In the genomic region with DNA sequence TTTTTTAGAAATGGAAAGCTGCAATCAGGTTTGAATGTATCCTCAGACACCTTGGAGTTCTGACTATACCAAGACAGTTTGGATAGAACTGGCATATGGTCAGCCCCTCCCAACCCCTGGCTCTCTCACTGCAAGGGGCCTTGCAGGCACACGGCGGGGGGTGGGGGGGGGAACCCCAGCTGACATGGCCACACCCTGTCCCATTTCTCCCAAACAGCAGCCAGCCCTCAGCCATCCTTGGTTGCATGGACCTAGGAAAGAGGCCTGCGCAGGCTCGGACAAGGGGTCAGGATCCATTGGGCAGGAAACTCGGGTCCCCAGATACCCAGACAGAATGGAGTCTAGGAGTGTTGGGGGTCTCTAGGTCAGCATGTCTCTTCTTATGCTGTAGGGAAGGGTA, we compare ENCODE assay signal across 8 cellular contexts. TPM values are rescaled to one million over a fixed set of nuclear protein-coding genes. Genes with fewer than 3 reads are reported as not detected.
DNase-seq lines count a peak whose midpoint lies in the region; ATAC-seq, FAIRE-seq and TF ChIP-seq lines count a peak whose summit lies in the region.

No MANE protein-coding gene starts in this region.

- no peaks in the 10 kb centered on the region for H3K27me3 ChIP-seq in left ventricle myocardium inferior (ENCODE audit: low read depth)
- peaks cover 0 to 16% of the 10 kb centered on the region in 2 experiments for H3K27me3 ChIP-seq in mesenchymal stem cell (ENCODE audit: control insufficient read depth in 1 of 2, insufficient read depth in 1 of 2, low read length in 2 of 2)

- H3K36me3 Mint-ChIP-seq in activated B cell treated with CpG ODN at 0.5 μM for 24 hours (ENCODE audit: low read depth) (no peaks in the 10 kb centered on the region), type B pancreatic cell (no peaks in the 10 kb centered on the region)
- H3K36me3 Mint-ChIP-seq in activated T-helper 1 cell treated with anti-CD3 and anti-CD28 coated beads, Interleukin-12 subunit alpha, Interleukin-12 subunit beta, Interleukin-2, Interleukin-4 antibody, amounts not matched to agents 30 ng/mL and 10 ng/mL and 1 ng/mL, durations not matched to agents 14 hours and 24 hours and 36 hours (ENCODE audit: low read depth): no peaks in the 10 kb centered on the region

- H3K23ac ChIP-seq in mesenchymal stem cell (ENCODE audit: low read length in 2 of 2): no peak overlapping the region

- 76% methylated on average over 5 of the region's 5 CpGs for WGBS in mesenchymal stem cell

- peak overlapping the region; percentile 68 for H3K9ac ChIP-seq in mesenchymal stem cell (ENCODE audit: low read length)

- ATAC-seq in left ventricle myocardium superior: no peak
- ATAC-seq in activated B cell treated with CpG ODN at 0.5 μM for 24 hours (ENCODE audit: low read depth): no peak
- no peak for ATAC-seq in GM18511 (IDR thresholded peaks at IDR 0.05; ENCODE audit: unreplicated experiment)

- H3K4me1 Mint-ChIP-seq in activated B cell treated with CpG ODN at 0.5 μM for 24 hours (peaks cover 9% of the 10 kb centered on the region), type B pancreatic cell (ENCODE audit: unreplicated experiment) (peaks cover 6% of the 10 kb centered on the region)
- peaks cover 5% of the 10 kb centered on the region for H3K4me1 Mint-ChIP-seq in activated T-helper 1 cell treated with anti-CD3 and anti-CD28 coated beads, Interleukin-12 subunit alpha, Interleukin-12 subunit beta, Interleukin-2, Interleukin-4 antibody, amounts not matched to agents 30 ng/mL and 10 ng/mL and 1 ng/mL, durations not matched to agents 14 hours and 24 hours and 36 hours (ENCODE audit: low read depth)

- no peak for TF ChIP-seq CTCF in left ventricle myocardium inferior (IDR thresholded peaks at IDR 0.05; ENCODE audit: borderline replicate concordance)
- no peak for TF ChIP-seq CTCF in activated B cell treated with CpG ODN at 0.5 μM for 24 hours (IDR thresholded peaks at IDR 0.05)
- TF ChIP-seq CTCF in type B pancreatic cell (conservative IDR thresholded peaks at IDR 0.05): no peak
- no peak for TF ChIP-seq CTCF in D721Med (IDR thresholded peaks at IDR 0.05; ENCODE audit: insufficient read depth, missing control alignments)

- H2BK12ac ChIP-seq in mesenchymal stem cell (ENCODE audit: low read length in 2 of 2): peak overlapping the region in 1 of 2 experiments; percentile 16

- H3K79me1 ChIP-seq in mesenchymal stem cell (replicated peaks; ENCODE audit: low read length, poor library complexity, severe bottlenecking): no peaks in the 10 kb centered on the region

- CTCF ChIA-PET in activated B cell treated with CpG ODN at 0.5 μM for 24 hours (lab: Charles Lee): interaction anchor here (1.4 to 1.7 kb wide), 2 partner anchors 12 to 31 kb away, joined by 4 to 18 read pairs; a partner anchor contains a TSS

- H3K27me3 Mint-ChIP-seq in activated B cell treated with CpG ODN at 0.5 μM for 24 hours (no peaks in the 10 kb centered on the region), type B pancreatic cell (no peaks in the 10 kb centered on the region)
- peaks cover 6% of the 10 kb centered on the region for H3K27me3 Mint-ChIP-seq in activated T-helper 1 cell treated with anti-CD3 and anti-CD28 coated beads, Interleukin-12 subunit alpha, Interleukin-12 subunit beta, Interleukin-2, Interleukin-4 antibody, amounts not matched to agents 30 ng/mL and 10 ng/mL and 1 ng/mL, durations not matched to agents 14 hours and 24 hours and 36 hours (ENCODE audit: insufficient read depth)

- H3K14ac ChIP-seq in mesenchymal stem cell (ENCODE audit: low read length in 2 of 2): peak overlapping the region in 1 of 2 experiments; percentile 81

- H2AFZ ChIP-seq in mesenchymal stem cell (ENCODE audit: low read depth, low read length): no peak overlapping the region

- H4K8ac ChIP-seq in mesenchymal stem cell (ENCODE audit: low read length): no peak overlapping the region

- H2BK5ac ChIP-seq in mesenchymal stem cell (ENCODE audit: low read depth, low read length, poor library complexity, severe bottlenecking): no peak overlapping the region

- H3K9me3 ChIP-seq in left ventricle myocardium inferior (replicated peaks) (no peaks in the 10 kb centered on the region), mesenchymal stem cell (ENCODE audit: control insufficient read depth, low read length) (no peaks in the 10 kb centered on the region)

- H3K27ac ChIP-seq in left ventricle myocardium inferior (replicated peaks): peak overlapping the region; percentile 79
- H3K27ac ChIP-seq in mesenchymal stem cell (ENCODE audit: low read length, poor library complexity, severe bottlenecking): peak overlapping the region; percentile 35

- POLR2A ChIA-PET in activated B cell treated with CpG ODN at 0.5 μM for 24 hours (lab: Charles Lee): interaction anchor here (1.1 to 2.4 kb wide), 3 partner anchors 23 to 147 kb away, joined by 6 to 21 read pairs (median 7); a partner anchor contains a TSS

- intact Hi-C loops in left ventricle myocardium inferior (cut with micrococcal nuclease) (no loop called here), left ventricle myocardium superior (cut with micrococcal nuclease) (no loop called here), activated B cell treated with CpG ODN at 0.5 μM for 24 hours (cut with micrococcal nuclease) (loop anchor here (1.0 to 10.0 kb wide), 9 partner anchors 15 to 326 kb away; a partner anchor contains a TSS)
- intact Hi-C loops in activated T-helper 1 cell treated with anti-CD3 and anti-CD28 coated beads, Interleukin-12 subunit alpha, Interleukin-12 subunit beta, Interleukin-2, Interleukin-4 antibody, amounts not matched to agents 30 ng/mL and 10 ng/mL and 1 ng/mL, durations not matched to agents 14 hours and 24 hours and 36 hours (cut with micrococcal nuclease): loop anchor here (1.0 to 10.0 kb wide), 7 partner anchors 16 to 1084 kb away; a partner anchor contains a TSS

- no peak for DNase-seq in left ventricle myocardium inferior
- no peak for DNase-seq in left ventricle myocardium superior
- no peak for DNase-seq in activated B cell treated with CpG ODN at 0.5 μM for 24 hours
- no peak for DNase-seq in mesenchymal stem cell
- DNase-seq in type B pancreatic cell (ENCODE audit: extremely low spot score, unreplicated experiment): no peak
- DNase-seq in D721Med (ENCODE audit: insufficient read length, low spot score): no peak
- DNase-seq in activated T-helper 1 cell treated with anti-CD3 and anti-CD28 coated beads, Interleukin-12 subunit alpha, Interleukin-12 subunit beta, Interleukin-2, Interleukin-4 antibody, amounts not matched to agents 30 ng/mL and 10 ng/mL and 1 ng/mL, durations not matched to agents 14 hours and 24 hours and 36 hours (ENCODE audit: low spot score): no peak

- H3K27ac Mint-ChIP-seq in activated B cell treated with CpG ODN at 0.5 μM for 24 hours (no peak overlapping the region), type B pancreatic cell (peak overlapping the region; percentile 21)
- no peak overlapping the region for H3K27ac Mint-ChIP-seq in activated T-helper 1 cell treated with anti-CD3 and anti-CD28 coated beads, Interleukin-12 subunit alpha, Interleukin-12 subunit beta, Interleukin-2, Interleukin-4 antibody, amounts not matched to agents 30 ng/mL and 10 ng/mL and 1 ng/mL, durations not matched to agents 14 hours and 24 hours and 36 hours

- H3K4me3 ChIP-seq in left ventricle myocardium inferior (peak overlapping the region; percentile 69), mesenchymal stem cell (ENCODE audit: insufficient read depth in 1 of 2, low read depth in 1 of 2, low read length in 2 of 2) (no peak overlapping the region)

- H3K4ac ChIP-seq in mesenchymal stem cell (ENCODE audit: low read depth in 1 of 2, low read length in 2 of 2): no peak overlapping the region

- H3K4me3 Mint-ChIP-seq in activated B cell treated with CpG ODN at 0.5 μM for 24 hours (peak overlapping the region; percentile 69), type B pancreatic cell (peak overlapping the region; percentile 81)
- no peak overlapping the region for H3K4me3 Mint-ChIP-seq in activated T-helper 1 cell treated with anti-CD3 and anti-CD28 coated beads, Interleukin-12 subunit alpha, Interleukin-12 subunit beta, Interleukin-2, Interleukin-4 antibody, amounts not matched to agents 30 ng/mL and 10 ng/mL and 1 ng/mL, durations not matched to agents 14 hours and 24 hours and 36 hours

- no peak overlapping the region for H2BK120ac ChIP-seq in mesenchymal stem cell (ENCODE audit: low read depth, low read length)

- peaks cover 59% of the 10 kb centered on the region for H3K36me3 ChIP-seq in left ventricle myocardium inferior
- H3K36me3 ChIP-seq in mesenchymal stem cell (ENCODE audit: control insufficient read depth in 1 of 2, insufficient read depth in 2 of 2, low read depth in 1 of 2, low read length in 2 of 2): peaks cover 0 to 42% of the 10 kb centered on the region in 2 experiments

- H3K9me3 Mint-ChIP-seq in activated B cell treated with CpG ODN at 0.5 μM for 24 hours (no peaks in the 10 kb centered on the region), type B pancreatic cell (no peaks in the 10 kb centered on the region)
- no peaks in the 10 kb centered on the region for H3K9me3 Mint-ChIP-seq in activated T-helper 1 cell treated with anti-CD3 and anti-CD28 coated beads, Interleukin-12 subunit alpha, Interleukin-12 subunit beta, Interleukin-2, Interleukin-4 antibody, amounts not matched to agents 30 ng/mL and 10 ng/mL and 1 ng/mL, durations not matched to agents 14 hours and 24 hours and 36 hours

- peak overlapping the region; percentile 23 for H3K4me2 ChIP-seq in mesenchymal stem cell (ENCODE audit: low read length, poor library complexity, severe bottlenecking)

- H2BK15ac ChIP-seq in mesenchymal stem cell (ENCODE audit: low read depth, poor library complexity, severe bottlenecking): no peak overlapping the region

- H2AK5ac ChIP-seq in mesenchymal stem cell (ENCODE audit: low read length, severe bottlenecking): peak overlapping the region; percentile 13

- peak overlapping the region; percentile 11 to 59 for H3K18ac ChIP-seq in mesenchymal stem cell (ENCODE audit: low read depth in 1 of 2, low read length in 2 of 2)

- peaks cover 51% of the 10 kb centered on the region for H3K4me1 ChIP-seq in left ventricle myocardium inferior
- H3K4me1 ChIP-seq in mesenchymal stem cell (ENCODE audit: control insufficient read depth, insufficient read depth, low read depth, low read length): peaks cover 9% of the 10 kb centered on the region

- no peak for FAIRE-seq in D721Med (lab: Jason Lieb, UNC)

- H4K91ac ChIP-seq in mesenchymal stem cell (ENCODE audit: low read length): peak overlapping the region; percentile 1

RNA-seq across cellular contexts. Expression of a gene that starts 14.5 kb away (rescaled TPM):
- 76.2 TPM for total RNA-seq in left ventricle myocardium inferior
- total RNA-seq in left ventricle myocardium superior: 69.2 TPM
- 0.22 and 0.42 TPM in 2 replicates for total RNA-seq in activated B cell treated with CpG ODN at 0.5 μM for 24 hours
- polyA plus RNA-seq in mesenchymal stem cell (2013, experiment 1 of 2): 3.9 TPM
- 3.7 TPM for polyA plus RNA-seq in mesenchymal stem cell (2013, experiment 2 of 2)
- 5.5 and 11.1 TPM in 2 replicates for total RNA-seq in type B pancreatic cell (ENCODE audit: low replicate concordance)
- total RNA-seq in activated T-helper 1 cell treated with anti-CD3 and anti-CD28 coated beads, Interleukin-12 subunit alpha, Interleukin-12 subunit beta, Interleukin-2, Interleukin-4 antibody, amounts not matched to agents 30 ng/mL and 10 ng/mL and 1 ng/mL, durations not matched to agents 14 hours and 24 hours and 36 hours: 0.29 TPM in 2 replicates

RNA-seq across cellular contexts. Expression of a gene that starts 30.4 kb away (rescaled TPM):
- total RNA-seq in left ventricle myocardium inferior: 880 TPM
- total RNA-seq in left ventricle myocardium superior: 931 TPM
- total RNA-seq in activated B cell treated with CpG ODN at 0.5 μM for 24 hours: 2,996 and 3,448 TPM in 2 replicates
- polyA plus RNA-seq in mesenchymal stem cell (2013, experiment 1 of 2): 1,587 TPM
- polyA plus RNA-seq in mesenchymal stem cell (2013, experiment 2 of 2): 1,642 TPM
- total RNA-seq in type B pancreatic cell (ENCODE audit: low replicate concordance): 1,894 and 1,964 TPM in 2 replicates
- total RNA-seq in activated T-helper 1 cell treated with anti-CD3 and anti-CD28 coated beads, Interleukin-12 subunit alpha, Interleukin-12 subunit beta, Interleukin-2, Interleukin-4 antibody, amounts not matched to agents 30 ng/mL and 10 ng/mL and 1 ng/mL, durations not matched to agents 14 hours and 24 hours and 36 hours: 1,952 and 1,970 TPM in 2 replicates

RNA-seq across cellular contexts. Expression of a gene that starts 51.9 kb away (rescaled TPM):
- total RNA-seq in left ventricle myocardium inferior: 4.5 TPM
- 2.8 TPM for total RNA-seq in left ventricle myocardium superior
- total RNA-seq in activated B cell treated with CpG ODN at 0.5 μM for 24 hours: not detected in 2 replicates
- polyA plus RNA-seq in mesenchymal stem cell (2013, experiment 1 of 2): 0.08 TPM
- polyA plus RNA-seq in mesenchymal stem cell (2013, experiment 2 of 2): 0.03 TPM
- 16.3 and 51.3 TPM in 2 replicates for total RNA-seq in type B pancreatic cell (ENCODE audit: low replicate concordance)
- not detected in 2 replicates for total RNA-seq in activated T-helper 1 cell treated with anti-CD3 and anti-CD28 coated beads, Interleukin-12 subunit alpha, Interleukin-12 subunit beta, Interleukin-2, Interleukin-4 antibody, amounts not matched to agents 30 ng/mL and 10 ng/mL and 1 ng/mL, durations not matched to agents 14 hours and 24 hours and 36 hours

Comparison
In these comparisons a context has a peak if more than half of its experiments do, and no peak if none do; other contexts are left out.
1. intact Hi-C loops: an anchor here in activated B cell treated with CpG ODN at 0.5 μM for 24 hours (1.0 to 10.0 kb wide) and activated T-helper 1 cell treated with anti-CD3 and anti-CD28 coated beads, Interleukin-12 subunit alpha, Interleukin-12 subunit beta, Interleukin-2, Interleukin-4 antibody, amounts not matched to agents 30 ng/mL and 10 ng/mL and 1 ng/mL, durations not matched to agents 14 hours and 24 hours and 36 hours (1.0 to 10.0 kb wide); none called in left ventricle myocardium inferior and left ventricle myocardium superior.